Comparison of ENCODE assay signal across 7 cellular contexts in genomic region chr10:97913554-97913953, GRCh38.
"Had no signal": no experiment of that assay in that cellular context is flagged by ENCODE, and none has a peak within 500 bp of the region (broad histone marks: within the 10 kb centered on the region; RNA-seq: fewer than 3 reads in every experiment).

No MANE protein-coding gene starts in this region.

- H3K27ac Mint-ChIP-seq: HFFc6, IgD-negative memory B cell had no signal

- H3K36me3 ChIP-seq: HAP-1 had no signal

- H3K9me3 Mint-ChIP-seq: HFFc6, IgD-negative memory B cell had no signal

- H3K4me1 ChIP-seq: HAP-1 had no signal

- H3K4me3 Mint-ChIP-seq: HFFc6, IgD-negative memory B cell had no signal

- H3K4me3 ChIP-seq: GM23248, HAP-1 had no signal

- H3K36me3 Mint-ChIP-seq: IgD-negative memory B cell had no signal

- H3K27ac ChIP-seq: GM23248, HL-60 had no signal

- H3K9me3 ChIP-seq: HAP-1 had no signal

- DNase-seq: GM23248, GOT3, H7, HFFc6 had no signal
